In the genomic region with DNA sequence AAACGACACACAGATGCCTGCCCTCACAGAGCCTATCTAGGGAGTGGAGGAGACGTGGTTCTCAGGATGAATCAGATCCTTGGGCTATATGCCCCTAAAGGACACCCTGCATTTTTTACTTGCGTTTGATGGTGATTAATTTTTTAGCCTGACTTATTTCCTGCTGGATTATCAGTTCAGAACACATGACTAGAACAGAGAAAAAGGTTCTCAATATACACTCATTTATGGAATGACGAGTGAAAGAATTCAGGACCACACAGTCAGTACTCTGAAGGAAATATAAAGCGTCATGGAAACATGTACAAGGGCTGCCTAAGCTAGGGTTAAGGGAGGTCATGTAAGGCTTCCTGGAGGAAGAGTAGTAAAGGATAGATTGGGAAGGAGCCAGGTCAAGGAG, we compare ENCODE assay signal across 23 cellular contexts.
A peak's percentile ranks its signal among the peaks of the same experiment; 100 is the strongest.
DNase-seq lines count a peak whose midpoint lies in the region; ATAC-seq and TF ChIP-seq lines count a peak whose summit lies in the region.
"Had no signal": no experiment of that assay in that cellular context is flagged by ENCODE, and none has a peak within 500 bp of the region (broad histone marks: within the 10 kb centered on the region; RNA-seq: fewer than 3 reads in every experiment).

No MANE protein-coding gene starts in this region.

- no peaks in the 10 kb centered on the region for H3K36me3 ChIP-seq in WERI-Rb-1
- H3K36me3 ChIP-seq: BLaER1, HAP-1, heart left ventricle, left lung, sigmoid colon had no signal

- DNase-seq in AG10803 (ENCODE audit: low read depth) (peak; percentile 8), M059J (ENCODE audit: low read depth) (peak; percentile 15), dermis blood vessel endothelial cell (peak; percentile 44), iris pigment epithelial cell (ENCODE audit: low read depth) (peak; percentile 8), WERI-Rb-1 (no peak), NCI-H1048 (lab: John Stamatoyannopoulos, UW) (no peak)
- DNase-seq: activated naive CD4-positive, alpha-beta T cell treated with anti-CD3 and anti-CD28 coated beads, Interleukin-2, amount 50 U/mL, for 16 hours; activated T-cell treated with anti-CD3 and anti-CD28 coated beads, Interleukin-2, amount 50 U/mL, for 72 hours; aorta; Caco-2; effector CD8-positive, alpha-beta T cell; heart left ventricle; left lung; NCI-H1092 treated with DMSO at 0.1 percent for 48 hours; NCI-H2029; NCI-H345; SIG-M5; sigmoid colon had no signal

- TF ChIP-seq CTCF in AG10803 (conservative IDR thresholded peaks at IDR 0.05; ENCODE audit: low read length) (no peak), WERI-Rb-1 (IDR thresholded peaks at IDR 0.05; ENCODE audit: low read depth, low read length) (no peak)

- H3K27me3 ChIP-seq in WERI-Rb-1 (ENCODE audit: insufficient read depth, low read depth, severe bottlenecking): no peaks in the 10 kb centered on the region
- H3K27me3 ChIP-seq: BLaER1, heart left ventricle, left lung, sigmoid colon had no signal

- no peaks in the 10 kb centered on the region for H3K9me3 ChIP-seq in WERI-Rb-1 (ENCODE audit: severe bottlenecking)
- H3K9me3 ChIP-seq: BLaER1, Caco-2, HAP-1, left lung, sigmoid colon had no signal

- H3K27ac ChIP-seq in WERI-Rb-1: no peak overlapping the region
- H3K27ac ChIP-seq: BLaER1, heart left ventricle, left lung, parathyroid adenoma, sigmoid colon had no signal

- ATAC-seq in GM21390 (IDR thresholded peaks at IDR 0.05; ENCODE audit: unreplicated experiment) (no peak), GM21825 (IDR thresholded peaks at IDR 0.05; ENCODE audit: unreplicated experiment) (no peak)
- ATAC-seq: left lung had no signal

- no peak overlapping the region for H3K4me3 ChIP-seq in AG10803 (ENCODE audit: low read length)
- no peak overlapping the region for H3K4me3 ChIP-seq in WERI-Rb-1 (ENCODE audit: low read depth, low read length)
- H3K4me3 ChIP-seq: BLaER1, HAP-1, heart left ventricle, left lung, sigmoid colon had no signal

Comparison
In these comparisons a context has a peak if more than half of its experiments do, and no peak if none do; other contexts are left out.
1. DNase-seq: peak in AG10803 (single experiment), M059J (single experiment), dermis blood vessel endothelial cell (single experiment) and iris pigment epithelial cell (single experiment); none in WERI-Rb-1 (single experiment) and NCI-H1048 (single experiment).